In genomic region chr13:99909097-99909835, GRCh38 we compare ENCODE assay signal across 23 cellular contexts.
DNase-seq lines count a peak whose midpoint lies in the region; ATAC-seq, FAIRE-seq and TF ChIP-seq lines count a peak whose summit lies in the region.
"Had no signal": no experiment of that assay in that cellular context is flagged by ENCODE, and none has a peak within 500 bp of the region (broad histone marks: within the 10 kb centered on the region; RNA-seq: fewer than 3 reads in every experiment).

No MANE protein-coding gene starts in this region.

- ATAC-seq in left lobe of liver (peak; percentile 62), right lobe of liver (peak; percentile 64 to 76 (median 71))
- ATAC-seq: GM23338 had no signal

- 22% methylated on average over 2 of the region's 2 CpGs for WGBS in right lobe of liver (ENCODE audit: insufficient coverage, low coverage, low lambda C conversion rate, missing lambda C conversion rate)
- 90 to 92% methylated on average over 2 of the region's 2 CpGs for WGBS in esophagus squamous epithelium, 2 donors

- DNase-seq in activated effector memory CD4-positive, alpha-beta T cell treated with anti-CD3 and anti-CD28 coated beads, Interleukin-2, amount 50 U/mL, for 16 hours = peak; percentile 5
- DNase-seq in activated effector memory CD4-positive, alpha-beta T cell treated with Interleukin-2 at 50 U/mL for 16 hours = no peak
- DNase-seq in left lobe of liver (ENCODE audit: low spot score) (no peak), right lobe of liver (no peak), kidney (no peak), NCI-H128 (lab: John Stamatoyannopoulos, UW; ENCODE audit: unreplicated experiment) (no peak), esophagus squamous epithelium (lab: John Stamatoyannopoulos, UW) (no peak)
- DNase-seq: ACHN; CD4-positive, alpha-beta T cell; CD8-positive, alpha-beta memory T cell; DMS 273 treated with DMSO at 0.1 percent for 48 hours; DMS79; EL; GF-D8 had no signal

- H3K9me3 ChIP-seq in right lobe of liver (no peaks in the 10 kb centered on the region), kidney (ENCODE audit: control insufficient read depth in 1 of 2, low read length in 2 of 2) (no peaks in the 10 kb centered on the region), esophagus squamous epithelium (no peaks in the 10 kb centered on the region)
- H3K9me3 ChIP-seq: BE2C; BLaER1 treated with 17β-estradiol and CSF1 and Interleukin-3, amounts not matched to agents 10 nM and 100 nM; HAP-1 had no signal

- no peak overlapping the region for H3K9ac ChIP-seq in kidney (ENCODE audit: low read length in 2 of 2)
- H3K9ac ChIP-seq: BLaER1 treated with 17β-estradiol and CSF1 and Interleukin-3, amounts not matched to agents 10 nM and 100 nM had no signal

- H3K27ac ChIP-seq in VCaP (peak overlapping the region; percentile 45; the same call in 1 of the 2 replicates), right lobe of liver (peak overlapping the region; percentile 24 to 82 (median 80)), kidney (ENCODE audit: low read depth in 2 of 2, low read length in 2 of 2) (no peak overlapping the region), esophagus squamous epithelium (no peak overlapping the region)
- H3K27ac ChIP-seq: BLaER1 treated with 17β-estradiol and CSF1 and Interleukin-3, amounts not matched to agents 10 nM and 100 nM had no signal

- TF ChIP-seq CTCF in VCaP (conservative IDR thresholded peaks at IDR 0.05) = no peak
- no peak for TF ChIP-seq CTCF in right lobe of liver (IDR thresholded peaks at IDR 0.05)
- TF ChIP-seq CTCF in kidney (IDR thresholded peaks at IDR 0.05; ENCODE audit: borderline replicate concordance, extremely low read depth, insufficient read depth) = no peak
- no peak for TF ChIP-seq CTCF in esophagus squamous epithelium (IDR thresholded peaks at IDR 0.05)

- no peak for FAIRE-seq in kidney (lab: Jason Lieb, UNC)
- FAIRE-seq: A204.1, D721Med, GM12891, GM18507 had no signal

- intact Hi-C loops in right lobe of liver (cut with DNase I) = no loop called here
- intact Hi-C loops in kidney (cut with DNase I) = no loop called here
- intact Hi-C loops in esophagus squamous epithelium (cut with DNase I) = no loop called here

- H3K27me3 ChIP-seq in right lobe of liver (no peaks in the 10 kb centered on the region), esophagus squamous epithelium (peaks cover 0 to 93% (median 0%) of the 10 kb centered on the region in 4 donors)
- H3K27me3 ChIP-seq: BE2C had no signal

- H3K36me3 ChIP-seq in right lobe of liver (no peaks in the 10 kb centered on the region), kidney (ENCODE audit: control insufficient read depth in 1 of 2, insufficient read depth in 2 of 2, low read length in 2 of 2) (no peaks in the 10 kb centered on the region), esophagus squamous epithelium (no peaks in the 10 kb centered on the region)
- H3K36me3 ChIP-seq: BE2C; BLaER1 treated with 17β-estradiol and CSF1 and Interleukin-3, amounts not matched to agents 10 nM and 100 nM; HAP-1 had no signal

- H3K4me3 ChIP-seq in right lobe of liver (no peak overlapping the region), kidney (ENCODE audit: low read length in 2 of 2) (no peak overlapping the region), esophagus squamous epithelium (no peak overlapping the region)
- H3K4me3 ChIP-seq: BLaER1 treated with 17β-estradiol and CSF1 and Interleukin-3, amounts not matched to agents 10 nM and 100 nM; GM23338; HAP-1 had no signal

- TF ChIP-seq POLR2A in right lobe of liver (IDR thresholded peaks at IDR 0.05) = no peak
- no peak for TF ChIP-seq POLR2A in esophagus squamous epithelium (IDR thresholded peaks at IDR 0.05)

- H3K4me1 ChIP-seq in right lobe of liver (peaks cover 0 to 28% (median 12%) of the 10 kb centered on the region in 4 donors), kidney (ENCODE audit: control insufficient read depth in 1 of 2, insufficient read depth in 1 of 2, low read depth in 1 of 2, low read length in 2 of 2) (no peaks in the 10 kb centered on the region), esophagus squamous epithelium (no peaks in the 10 kb centered on the region)
- H3K4me1 ChIP-seq: HAP-1 had no signal

Comparison
In these comparisons a context has a peak if more than half of its experiments do, and no peak if none do; other contexts are left out.
1. H3K27ac ChIP-seq: peak in VCaP (single experiment) and right lobe of liver (3 of 3); none in kidney (0 of 2) and esophagus squamous epithelium (0 of 4).